In genomic region chr14:19011703-19012102, GRCh38 we compare ENCODE assay signal across 7 cellular contexts. TPM values are rescaled to one million over a fixed set of nuclear protein-coding genes. Genes with fewer than 3 reads are reported as not detected.
"Had no signal": no experiment of that assay in that cellular context is flagged by ENCODE, and none has a peak within 500 bp of the region (broad histone marks: within the 10 kb centered on the region; RNA-seq: fewer than 3 reads in every experiment).

No MANE protein-coding gene starts in this region.

RNA-seq across cellular contexts. Expression of gene POTEM, which starts 44.5 kb away (rescaled TPM):
- total RNA-seq: GM23248, H4, H7, HepG2, HFFc6, HT1080 had no signal
- polyA plus RNA-seq: GM23248, HepG2, IgD-negative memory B cell had no signal
